In genomic region chr16:55661842-55662479, GRCh38 we compare ENCODE assay signal across 14 cellular contexts. TPM values are rescaled to one million over a fixed set of nuclear protein-coding genes. Genes with fewer than 3 reads are reported as not detected.
DNase-seq lines count a peak whose midpoint lies in the region; TF ChIP-seq lines count a peak whose summit lies in the region.
"Had no signal": no experiment of that assay in that cellular context is flagged by ENCODE, and none has a peak within 500 bp of the region (broad histone marks: within the 10 kb centered on the region; RNA-seq: fewer than 3 reads in every experiment).

No MANE protein-coding gene starts in this region.

- H4K20me1 ChIP-seq in smooth muscle cell (ENCODE audit: low read depth), result no peaks in the 10 kb centered on the region

- H3K9me3 ChIP-seq in SJCRH30 (replicated peaks) (no peaks in the 10 kb centered on the region), smooth muscle cell (replicated peaks; ENCODE audit: low read depth) (no peaks in the 10 kb centered on the region)
- H3K9me3 ChIP-seq: sigmoid colon had no signal

- H3K4me2 ChIP-seq in smooth muscle cell, result no peak overlapping the region

- no peak overlapping the region for H3K4me3 ChIP-seq in SJCRH30
- H3K4me3 ChIP-seq in smooth muscle cell, result no peak overlapping the region
- H3K4me3 ChIP-seq: sigmoid colon had no signal

- no peak overlapping the region for H2AFZ ChIP-seq in smooth muscle cell (ENCODE audit: low read depth)

- H3K27ac ChIP-seq in SJCRH30 (no peak overlapping the region), smooth muscle cell (ENCODE audit: low read depth) (peak overlapping the region; percentile 86)
- H3K27ac ChIP-seq: brain microvascular endothelial cell, sigmoid colon had no signal

- peaks cover 5% of the 10 kb centered on the region for H3K4me1 ChIP-seq in SJCRH30
- no peaks in the 10 kb centered on the region for H3K4me1 ChIP-seq in smooth muscle cell (ENCODE audit: low read depth)

- no peak overlapping the region for H3K9ac ChIP-seq in smooth muscle cell (ENCODE audit: low read depth)

- no peaks in the 10 kb centered on the region for H3K79me2 ChIP-seq in smooth muscle cell (ENCODE audit: low read depth)

- DNase-seq in GM03348 (ENCODE audit: low spot score), result peak; percentile 60
- peak; percentile 33 to 46 for DNase-seq in SJCRH30
- DNase-seq in globus pallidus (ENCODE audit: low spot score), result peak; percentile 64
- no peak for DNase-seq in smooth muscle cell (lab: John Stamatoyannopoulos, UW; ENCODE audit: unreplicated experiment)
- DNase-seq in DMS153 (lab: John Stamatoyannopoulos, UW), result no peak
- no peak for DNase-seq in activated CD4-positive, CD25-positive, alpha-beta regulatory T cell (lab: John Stamatoyannopoulos, UW)
- DNase-seq in NCI-H1092 treated with DMSO at 0.1 percent for 48 hours (lab: John Stamatoyannopoulos, UW), result no peak
- DNase-seq: activated CD4-positive, alpha-beta T cell treated with anti-CD3 and anti-CD28 coated beads for 1 hour; activated naive CD4-positive, alpha-beta T cell treated with anti-CD3 and anti-CD28 coated beads for 36 hours; brain microvascular endothelial cell; NCI-H2029 treated with DMSO at 0.1 percent for 48 hours; sigmoid colon had no signal

- H3K27me3 ChIP-seq in SJCRH30, result peaks cover 18% of the 10 kb centered on the region
- peaks cover 35% of the 10 kb centered on the region for H3K27me3 ChIP-seq in smooth muscle cell (ENCODE audit: low read depth)

- H3F3A ChIP-seq in smooth muscle cell (ENCODE audit: low read depth), result no peaks in the 10 kb centered on the region

- no peak for TF ChIP-seq CTCF in smooth muscle cell (IDR thresholded peaks at IDR 0.05; ENCODE audit: borderline replicate concordance, insufficient read depth, poor library complexity, severe bottlenecking)

- H3K36me3 ChIP-seq in SJCRH30 (no peaks in the 10 kb centered on the region), smooth muscle cell (ENCODE audit: low read depth) (no peaks in the 10 kb centered on the region)
- H3K36me3 ChIP-seq: brain microvascular endothelial cell, sigmoid colon had no signal

RNA-seq across cellular contexts. Expression of gene SLC6A2, which starts 6.2 kb away (rescaled TPM):
- not detected in 2 replicates for total RNA-seq in SJCRH30 (2014; rRNA removed; shearing (Covaris generic))
- 0.22 and 1.2 TPM in 2 replicates for total RNA-seq in smooth muscle cell
- polyA plus RNA-seq in smooth muscle cell, result 0.33 TPM in 1 of 2 replicates, not detected in the other
- total RNA-seq: activated naive CD4-positive, alpha-beta T cell treated with anti-CD3 and anti-CD28 coated beads for 36 hours; HT-29 had no signal
- polyA plus RNA-seq: CD14-positive monocyte had no signal

Comparison
In these comparisons a context has a peak if more than half of its experiments do, and no peak if none do; other contexts are left out.
1. DNase-seq: peak in GM03348 (single experiment), SJCRH30 (2 of 2) and globus pallidus (single experiment); none in smooth muscle cell (single experiment), DMS153 (single experiment), activated CD4-positive, CD25-positive, alpha-beta regulatory T cell (0 of 4) and NCI-H1092 treated with DMSO at 0.1 percent for 48 hours (single experiment).